Comparison of ENCODE assay signal across 9 cellular contexts in genomic region chr19:6061420-6062130, GRCh38. TPM values are rescaled to one million over a fixed set of nuclear protein-coding genes. Genes with fewer than 3 reads are reported as not detected.
DNase-seq lines count a peak whose midpoint lies in the region; ATAC-seq lines count a peak whose summit lies in the region.
"Had no signal": no experiment of that assay in that cellular context is flagged by ENCODE, and none has a peak within 500 bp of the region (broad histone marks: within the 10 kb centered on the region; RNA-seq: fewer than 3 reads in every experiment).

No MANE protein-coding gene starts in this region.

- peak overlapping the region; percentile 81 for H3K27ac Mint-ChIP-seq in stimulated activated naive CD8-positive, alpha-beta T cell treated with anti-CD3 and anti-CD28 coated beads, Interleukin-15, Interleukin-2, amounts not matched to agents 100 ng/mL and 50 ng/mL, for 24 hours
- peak overlapping the region; percentile 79 to 91 for H3K27ac Mint-ChIP-seq in effector memory CD8-positive, alpha-beta T cell
- H3K27ac Mint-ChIP-seq: memory B cell had no signal

- peak overlapping the region; percentile 40 for H2AK5ac ChIP-seq in neuronal stem cell (ENCODE audit: low read depth, low read length)

- no peak overlapping the region for H2BK12ac ChIP-seq in neuronal stem cell (ENCODE audit: low read length)

- ATAC-seq in stimulated activated naive CD8-positive, alpha-beta T cell treated with anti-CD3 and anti-CD28 coated beads, Interleukin-15, Interleukin-2, amounts not matched to agents 100 U/mL and 50 U/mL, for 24 hours, result no peak
- ATAC-seq in effector memory CD8-positive, alpha-beta T cell (replicated peaks), result no peak
- ATAC-seq in aorta (ENCODE audit: low FRiP score), result no peak
- no peak for ATAC-seq in HG02623 (IDR thresholded peaks at IDR 0.05; ENCODE audit: unreplicated experiment)

- H3K9me3 ChIP-seq in neuronal stem cell (replicated peaks in 1 of 2; ENCODE audit: control insufficient read depth in 2 of 2, insufficient read depth in 1 of 2, low read depth in 1 of 2, low read length in 2 of 2) (peaks cover 0 to 11% of the 10 kb centered on the region in 2 donors), aorta (ENCODE audit: control insufficient read depth, low read length) (no peaks in the 10 kb centered on the region)

- peaks cover 85% of the 10 kb centered on the region for H3K4me1 Mint-ChIP-seq in stimulated activated naive CD8-positive, alpha-beta T cell treated with anti-CD3 and anti-CD28 coated beads, Interleukin-15, Interleukin-2, amounts not matched to agents 100 ng/mL and 50 ng/mL, for 24 hours (ENCODE audit: low read depth)
- H3K4me1 Mint-ChIP-seq in effector memory CD8-positive, alpha-beta T cell (ENCODE audit: low read depth in 2 of 2), result peaks cover 9 to 42% of the 10 kb centered on the region in 2 donors

- no peak overlapping the region for H3K4me2 ChIP-seq in neuronal stem cell (ENCODE audit: insufficient read depth, low read length, poor library complexity, severe bottlenecking)

- peak overlapping the region; percentile 42 for H3K4me3 Mint-ChIP-seq in stimulated activated naive CD8-positive, alpha-beta T cell treated with anti-CD3 and anti-CD28 coated beads, Interleukin-15, Interleukin-2, amounts not matched to agents 100 ng/mL and 50 ng/mL, for 24 hours
- peak overlapping the region in 1 of 2 donors; percentile 77 for H3K4me3 Mint-ChIP-seq in effector memory CD8-positive, alpha-beta T cell
- H3K4me3 Mint-ChIP-seq: memory B cell had no signal

- H3K23ac ChIP-seq in neuronal stem cell (ENCODE audit: low read depth, low read length, poor library complexity), result no peak overlapping the region

- H3K9ac ChIP-seq in neuronal stem cell (ENCODE audit: low read depth, low read length, poor library complexity), result no peak overlapping the region

- no peak overlapping the region for H4K91ac ChIP-seq in neuronal stem cell (ENCODE audit: low read depth, low read length, poor library complexity)

- no peaks in the 10 kb centered on the region for H3K79me1 ChIP-seq in neuronal stem cell (ENCODE audit: low read depth, low read length)

- intact Hi-C loops in aorta (cut with DNase I), result no loop called here

- no peak for DNase-seq in stimulated activated naive CD8-positive, alpha-beta T cell treated with anti-CD3 and anti-CD28 coated beads, Interleukin-15, Interleukin-2, amounts not matched to agents 100 U/mL and 50 U/mL, for 24 hours
- DNase-seq in effector memory CD8-positive, alpha-beta T cell, result no peak
- no peak for DNase-seq in neuronal stem cell (ENCODE audit: low spot score)
- peak in 1 of 2 donors; percentile 77 for DNase-seq in aorta
- no peak for DNase-seq in stimulated activated CD4-positive, alpha-beta T cell treated with anti-CD3 and anti-CD28 coated beads, Interleukin-4, amount 100 ng/mL, for 24 hours
- DNase-seq in dedifferentiated amniotic fluid mesenchymal stem cell (ENCODE audit: extremely low spot score), result no peak

- no peak overlapping the region for H2BK120ac ChIP-seq in neuronal stem cell (ENCODE audit: low read depth, low read length)

- no peak overlapping the region for H3K18ac ChIP-seq in neuronal stem cell (ENCODE audit: low read length)

- H3K4ac ChIP-seq in neuronal stem cell (ENCODE audit: low read length), result no peak overlapping the region

- no peaks in the 10 kb centered on the region for H3K36me3 Mint-ChIP-seq in stimulated activated naive CD8-positive, alpha-beta T cell treated with anti-CD3 and anti-CD28 coated beads, Interleukin-15, Interleukin-2, amounts not matched to agents 100 ng/mL and 50 ng/mL, for 24 hours (ENCODE audit: low read depth)
- peaks cover 32% of the 10 kb centered on the region for H3K36me3 Mint-ChIP-seq in effector memory CD8-positive, alpha-beta T cell (ENCODE audit: insufficient read depth)
- H3K36me3 Mint-ChIP-seq: memory B cell had no signal

- H2BK5ac ChIP-seq in neuronal stem cell (ENCODE audit: low read length), result no peak overlapping the region

- no peak overlapping the region for H3K14ac ChIP-seq in neuronal stem cell (ENCODE audit: low read length)

- no peak overlapping the region for H3K4me3 ChIP-seq in neuronal stem cell (ENCODE audit: low read length in 2 of 2)
- H3K4me3 ChIP-seq in aorta (ENCODE audit: low read length in 2 of 2), result no peak overlapping the region

- no peaks in the 10 kb centered on the region for H3K27me3 ChIP-seq in neuronal stem cell (ENCODE audit: control insufficient read depth in 3 of 3, insufficient read depth in 3 of 3, low read depth in 1 of 3, low read length in 3 of 3)
- no peaks in the 10 kb centered on the region for H3K27me3 ChIP-seq in aorta (ENCODE audit: control insufficient read depth in 1 of 2, insufficient read depth in 2 of 2, low read length in 1 of 2)

- no peaks in the 10 kb centered on the region for H3K9me3 Mint-ChIP-seq in stimulated activated naive CD8-positive, alpha-beta T cell treated with anti-CD3 and anti-CD28 coated beads, Interleukin-15, Interleukin-2, amounts not matched to agents 100 ng/mL and 50 ng/mL, for 24 hours
- no peaks in the 10 kb centered on the region for H3K9me3 Mint-ChIP-seq in effector memory CD8-positive, alpha-beta T cell
- H3K9me3 Mint-ChIP-seq: memory B cell had no signal

- no peaks in the 10 kb centered on the region for H3K27me3 Mint-ChIP-seq in stimulated activated naive CD8-positive, alpha-beta T cell treated with anti-CD3 and anti-CD28 coated beads, Interleukin-15, Interleukin-2, amounts not matched to agents 100 ng/mL and 50 ng/mL, for 24 hours
- peaks cover 39 to 42% of the 10 kb centered on the region in 2 donors for H3K27me3 Mint-ChIP-seq in effector memory CD8-positive, alpha-beta T cell

- no peak overlapping the region for H4K8ac ChIP-seq in neuronal stem cell (ENCODE audit: low read depth, low read length)

- no peak overlapping the region for H2AFZ ChIP-seq in neuronal stem cell (ENCODE audit: low read length)

- peaks cover 27 to 36% of the 10 kb centered on the region in 2 donors for H3K4me1 ChIP-seq in neuronal stem cell (ENCODE audit: control insufficient read depth in 2 of 2, insufficient read depth in 1 of 2, low read depth in 1 of 2, low read length in 2 of 2)
- peaks cover 3 to 5% of the 10 kb centered on the region in 2 donors for H3K4me1 ChIP-seq in aorta (ENCODE audit: control insufficient read depth in 1 of 2, insufficient read depth in 2 of 2, low read length in 2 of 2)

- H3K27ac ChIP-seq in neuronal stem cell (replicated peaks; ENCODE audit: low read length) (no peak overlapping the region), aorta (ENCODE audit: low read depth in 1 of 2, low read length in 2 of 2) (peak overlapping the region; percentile 2 to 84)

- H2BK15ac ChIP-seq in neuronal stem cell (ENCODE audit: low read length), result no peak overlapping the region

- WGBS in neuronal stem cell (ENCODE audit: extremely low coverage in 2 of 2, insufficient read length in 2 of 2, insufficient replicate concordance in 1 of 2), 2 donors, result no CpG with 5 or more reads among the region's 14 CpGs
- WGBS in aorta, 2 donors, result 42 to 44% methylated on average over 14 of the region's 14 CpGs

- H3K36me3 ChIP-seq in neuronal stem cell (replicated peaks in 1 of 2; ENCODE audit: control insufficient read depth in 2 of 2, insufficient read depth in 2 of 2, low read length in 2 of 2), result peaks cover 2 to 6% of the 10 kb centered on the region in 2 donors
- H3K36me3 ChIP-seq in aorta (ENCODE audit: control insufficient read depth in 1 of 2, insufficient read depth in 2 of 2, low read length in 1 of 2), result no peaks in the 10 kb centered on the region

RNA-seq across cellular contexts. Expression of gene RFX2, which starts 48.7 kb away (rescaled TPM):
- polyA plus RNA-seq in neuronal stem cell (2013, experiment 1 of 2), result 9.4 TPM
- 11.1 TPM for polyA plus RNA-seq in neuronal stem cell (2013, experiment 2 of 2)
- total RNA-seq in aorta, result 10 to 100 TPM; 16.6 to 26.1 TPM
- 10 to 100 TPM in 1 of 2 donors, 1 to 10 TPM in 1; 6.5 to 12.6 TPM for polyA plus RNA-seq in aorta
